9 cellular contexts compared by ENCODE assay signal in the genomic region with DNA sequence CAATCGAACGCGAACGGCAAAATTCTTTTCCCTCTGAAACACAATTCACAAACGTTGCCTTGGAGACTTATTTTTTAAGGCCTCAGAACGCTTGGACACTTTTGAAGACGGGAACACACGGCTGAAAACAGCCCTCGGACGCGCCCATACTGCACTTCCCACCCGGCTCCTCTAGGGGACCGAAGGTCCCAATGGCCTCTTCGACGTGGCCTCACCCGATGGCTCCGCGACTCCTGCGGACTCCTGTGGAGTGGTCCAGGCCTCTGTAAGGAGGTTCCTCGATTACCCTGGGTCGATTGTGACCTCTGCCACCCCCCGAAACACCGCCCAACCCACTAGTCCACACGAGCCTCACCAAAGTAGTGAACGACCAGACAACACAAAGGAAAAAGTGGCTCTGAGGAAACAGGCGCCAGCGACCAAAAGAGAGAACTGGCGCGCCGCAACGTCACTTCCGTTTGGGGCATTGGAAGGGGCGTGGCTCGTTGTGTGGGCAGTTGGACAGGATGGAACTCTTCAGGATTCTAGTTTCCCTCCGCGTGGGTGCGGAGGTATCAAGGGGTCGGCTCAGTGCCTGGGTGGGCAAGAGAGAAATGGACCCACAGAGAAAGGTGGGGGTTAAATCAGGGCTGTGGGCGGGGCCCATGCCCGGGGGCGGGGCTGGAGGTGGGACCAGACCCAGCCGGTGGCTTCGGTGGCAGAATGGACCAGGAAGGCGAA. TPM values are rescaled to one million over a fixed set of nuclear protein-coding genes. Genes with fewer than 3 reads are reported as not detected.
DNase-seq lines count a peak whose midpoint lies in the region; ATAC-seq, FAIRE-seq and TF ChIP-seq lines count a peak whose summit lies in the region.
"Had no signal": no experiment of that assay in that cellular context is flagged by ENCODE, and none has a peak within 500 bp of the region (broad histone marks: within the 10 kb centered on the region; RNA-seq: fewer than 3 reads in every experiment).

ZNF560 (minus strand) TSS at position 434 of the 720 bp plus-strand sequence. CDS start 23,303 bp downstream, outside the sequence.

- peaks cover 3% of the 10 kb centered on the region for H3K4me1 Mint-ChIP-seq in activated naive CD8-positive, alpha-beta T cell (ENCODE audit: low read depth)

- H3K27me3 Mint-ChIP-seq in activated naive CD8-positive, alpha-beta T cell = peaks cover 11% of the 10 kb centered on the region

- H3K27ac Mint-ChIP-seq in activated naive CD8-positive, alpha-beta T cell = no peak within 1 kb of the TSS

- FAIRE-seq in D721Med (lab: Jason Lieb, UNC) = no peak
- FAIRE-seq in GM12891 (lab: Jason Lieb, UNC) = no peak

- TF ChIP-seq POLR2A in GM12891 (IDR thresholded peaks at IDR 0.05; ENCODE audit: low read depth, low read length) = no peak

- peak within 1 kb of the TSS; percentile 23 for H3K4me3 Mint-ChIP-seq in activated naive CD8-positive, alpha-beta T cell

- ATAC-seq in HG02970 (IDR thresholded peaks at IDR 0.05; ENCODE audit: low FRiP score, unreplicated experiment) = no peak
- ATAC-seq in HG02870 (IDR thresholded peaks at IDR 0.05; ENCODE audit: unreplicated experiment) = no peak
- ATAC-seq: heart right ventricle had no signal

- DNase-seq in D721Med (ENCODE audit: insufficient read length, low spot score) = peak; percentile 61
- peak; percentile 2 for DNase-seq in HK-2 (ENCODE audit: unreplicated experiment)
- peak; percentile 50 for DNase-seq in left kidney (ENCODE audit: low read depth, low spot score)
- no peak for DNase-seq in GM12891 (ENCODE audit: insufficient read length, low spot score)
- no peak for DNase-seq in cardiac septum (ENCODE audit: low spot score)
- DNase-seq: heart right ventricle had no signal

- no peak for TF ChIP-seq CTCF in D721Med (IDR thresholded peaks at IDR 0.05; ENCODE audit: insufficient read depth, missing control alignments)

- intact Hi-C loops in cardiac septum (cut with DNase I) = no loop called here

- peaks cover 18% of the 10 kb centered on the region for H3K36me3 Mint-ChIP-seq in activated naive CD8-positive, alpha-beta T cell

- peaks cover 11% of the 10 kb centered on the region for H3K9me3 Mint-ChIP-seq in activated naive CD8-positive, alpha-beta T cell (ENCODE audit: low read depth)

TF ChIP-seq in GM12891, 5 proteins besides CTCF, POLR2A, EP300 and RAD21:
- TF ChIP-seq PAX5 (IDR thresholded peaks at IDR 0.05; ENCODE audit: insufficient read depth, low read length, severe bottlenecking) (no peak), POU2F2 (IDR thresholded peaks at IDR 0.05; ENCODE audit: low read depth, low read length) (no peak), TAF1 (IDR thresholded peaks at IDR 0.05; ENCODE audit: low read depth, low read length) (no peak), POLR2AphosphoS5 (IDR thresholded peaks at IDR 0.05; ENCODE audit: low read depth, low read length) (no peak), SPI1 (IDR thresholded peaks at IDR 0.05; ENCODE audit: low read depth, low read length) (no peak)

RNA-seq across cellular contexts. Expression of gene ZNF560, which starts in this region (rescaled TPM):
- 0.23 TPM for polyA plus RNA-seq in GM12891 (2012; ENCODE audit: low read depth, missing spikeins)
- total RNA-seq in cardiac septum = 0.16 TPM

Comparison
In these comparisons a context has a peak if more than half of its experiments do, and no peak if none do; other contexts are left out.
1. DNase-seq: peak in D721Med (single experiment), HK-2 (single experiment) and left kidney (single experiment); none in GM12891 (single experiment) and cardiac septum (single experiment).